ENCODE assay signal across 8 cellular contexts in the genomic region with DNA sequence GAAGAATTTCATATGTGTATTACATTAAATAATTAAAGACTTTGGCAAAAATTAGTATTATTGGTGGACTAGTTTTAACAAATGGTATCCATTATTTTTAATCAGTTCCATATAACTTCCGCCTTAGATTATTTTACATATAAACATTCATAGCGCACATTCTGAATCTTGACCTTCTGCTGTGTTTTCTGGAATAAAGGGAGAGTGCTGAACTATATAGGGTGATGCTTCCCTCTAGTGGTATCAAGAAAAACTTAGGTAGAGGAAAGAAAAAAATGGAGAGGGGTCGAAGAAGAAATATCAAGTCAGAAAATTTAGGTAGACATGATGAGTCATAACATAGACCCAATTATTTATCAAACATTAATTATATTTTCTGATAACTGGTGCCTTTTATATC.
DNase-seq lines count a peak whose midpoint lies in the region; ATAC-seq and TF ChIP-seq lines count a peak whose summit lies in the region.

No MANE protein-coding gene starts in this region.

- H3K27me3 ChIP-seq in BJ (ENCODE audit: control insufficient read depth, insufficient read depth, low read length) = no peaks in the 10 kb centered on the region
- H3K27me3 ChIP-seq in smooth muscle cell (ENCODE audit: low read depth) = no peaks in the 10 kb centered on the region

- peak; percentile 54 for TF ChIP-seq CTCF in BJ (IDR thresholded peaks at IDR 0.05; ENCODE audit: insufficient read depth, low read depth, low read length)
- TF ChIP-seq CTCF in RWPE1 (conservative IDR thresholded peaks at IDR 0.05; ENCODE audit: low read depth) = peak; percentile 53
- TF ChIP-seq CTCF in foreskin fibroblast (IDR thresholded peaks at IDR 0.05; ENCODE audit: low read depth, low read length) = peak; percentile 47
- TF ChIP-seq CTCF in smooth muscle cell (IDR thresholded peaks at IDR 0.05; ENCODE audit: borderline replicate concordance, insufficient read depth, poor library complexity, severe bottlenecking) = peak; percentile 60

- no peak overlapping the region for H3K9ac ChIP-seq in smooth muscle cell (ENCODE audit: low read depth)

- CTCF ChIA-PET in BJ (lab: Yijun Ruan, JAX) = interaction anchor here (0.7 to 1.5 kb wide), 9 partner anchors 9 to 239 kb away, joined by 3 to 6 read pairs (median 4); no protein-coding TSS in a partner anchor
- CTCF ChIA-PET in RWPE1 (lab: Yijun Ruan, JAX) = interaction anchor here (0.6 to 1.3 kb wide), 5 partner anchors 9 to 259 kb away, joined by 3 to 6 read pairs (median 3); no protein-coding TSS in a partner anchor

- no peaks in the 10 kb centered on the region for H3F3A ChIP-seq in smooth muscle cell (ENCODE audit: low read depth)

- no peak overlapping the region for H2AFZ ChIP-seq in smooth muscle cell (ENCODE audit: low read depth)

- H3K4me1 ChIP-seq in smooth muscle cell (ENCODE audit: low read depth) = no peaks in the 10 kb centered on the region

- POLR2A ChIA-PET in BJ (lab: Charles Lee) = no interaction called here
- POLR2A ChIA-PET in RWPE1 (lab: Yijun Ruan, JAX; ENCODE audit: low non-redundant PET) = no interaction called here

- H3K9me3 ChIP-seq in smooth muscle cell (replicated peaks; ENCODE audit: low read depth) = no peaks in the 10 kb centered on the region

- DNase-seq in BJ (ENCODE audit: low read depth) (no peak), RWPE1 (ENCODE audit: low spot score) (peak; percentile 38), foreskin fibroblast (peak; percentile 36 to 73), smooth muscle cell (lab: John Stamatoyannopoulos, UW; ENCODE audit: unreplicated experiment) (no peak), MV-4-11 (lab: John Stamatoyannopoulos, UW) (no peak)

- no peak overlapping the region for H3K4me3 ChIP-seq in BJ (ENCODE audit: low read depth, low read length)
- no peak overlapping the region for H3K4me3 ChIP-seq in foreskin fibroblast (ENCODE audit: low read depth in 1 of 2, low read length in 2 of 2)
- no peak overlapping the region for H3K4me3 ChIP-seq in smooth muscle cell

- no peaks in the 10 kb centered on the region for H4K20me1 ChIP-seq in smooth muscle cell (ENCODE audit: low read depth)

- no peak overlapping the region for H3K4me2 ChIP-seq in smooth muscle cell

- H3K36me3 ChIP-seq in BJ (ENCODE audit: control insufficient read depth, insufficient read depth, low read length) = peaks cover 4% of the 10 kb centered on the region
- H3K36me3 ChIP-seq in smooth muscle cell (ENCODE audit: low read depth) = no peaks in the 10 kb centered on the region

- no peaks in the 10 kb centered on the region for H3K79me2 ChIP-seq in smooth muscle cell (ENCODE audit: low read depth)

- H3K27ac ChIP-seq in RWPE1 = no peak overlapping the region
- H3K27ac ChIP-seq in smooth muscle cell (ENCODE audit: low read depth) = no peak overlapping the region

- peak; percentile 47 for ATAC-seq in HG03565 (IDR thresholded peaks at IDR 0.05; ENCODE audit: unreplicated experiment)
- ATAC-seq in HG02588 (IDR thresholded peaks at IDR 0.05; ENCODE audit: unreplicated experiment) = no peak
- no peak for ATAC-seq in GM21381 (IDR thresholded peaks at IDR 0.05; ENCODE audit: unreplicated experiment)

- 57% methylated on average over 3 of the region's 3 CpGs for WGBS in smooth muscle cell (ENCODE audit: low lambda C conversion rate)

Comparison
In these comparisons a context has a peak if more than half of its experiments do, and no peak if none do; other contexts are left out.
1. DNase-seq: peak in RWPE1 (single experiment) and foreskin fibroblast (2 of 2); none in BJ (single experiment), smooth muscle cell (single experiment) and MV-4-11 (single experiment).
2. Peak in every context shown above with its lines, with median percentiles within 50 percentile points of each other: CTCF ChIP-seq.